ENCODE assay signal across 1 cellular context in genomic region chr5:77638204-77638762, GRCh38.
TF ChIP-seq lines count a peak whose summit lies in the region.

TSS of gene OTP (minus strand) at chr5:77638713. CDS start at chr5:77638549, 164 bp downstream.

TF ChIP-seq in A549, 52 proteins besides CTCF, POLR2A, EP300 and RAD21:
- TF ChIP-seq BCL3 (IDR thresholded peaks at IDR 0.05), result no peak
- no peak for TF ChIP-seq HMGXB4 (CRISPR knock-in tag; IDR thresholded peaks at IDR 0.05; ENCODE audit: borderline replicate concordance)
- no peak for TF ChIP-seq RCOR1 (IDR thresholded peaks at IDR 0.05; ENCODE audit: low read depth, low read length)
- no peak for TF ChIP-seq ELK1 (IDR thresholded peaks at IDR 0.05; ENCODE audit: low read depth, low read length)
- no peak for TF ChIP-seq MAZ (IDR thresholded peaks at IDR 0.05; ENCODE audit: borderline replicate concordance, low read depth, low read length)
- no peak for TF ChIP-seq NR3C1 (IDR thresholded peaks at IDR 0.05)
- no peak for TF ChIP-seq HEYL (CRISPR knock-in tag; IDR thresholded peaks at IDR 0.05)
- TF ChIP-seq TFCP2L1 (CRISPR knock-in tag; IDR thresholded peaks at IDR 0.05), result no peak
- TF ChIP-seq USF2 (IDR thresholded peaks at IDR 0.05), result no peak
- no peak for TF ChIP-seq MYC (IDR thresholded peaks at IDR 0.05; ENCODE audit: borderline replicate concordance, low read length)
- TF ChIP-seq RARB (CRISPR knock-in tag; IDR thresholded peaks at IDR 0.05), result no peak
- TF ChIP-seq KDM1A (IDR thresholded peaks at IDR 0.05; ENCODE audit: low read depth), result no peak
- TF ChIP-seq FOSL2 (IDR thresholded peaks at IDR 0.05), result no peak
- TF ChIP-seq FOSL2 (CRISPR knock-in tag; IDR thresholded peaks at IDR 0.05), result no peak
- no peak for TF ChIP-seq ATOH8 (CRISPR knock-in tag; IDR thresholded peaks at IDR 0.05; ENCODE audit: low read depth)
- no peak for TF ChIP-seq PBX3 (IDR thresholded peaks at IDR 0.05)
